8 cellular contexts compared by ENCODE assay signal in genomic region chr1:183023146-183023600, GRCh38. TPM values are rescaled to one million over a fixed set of nuclear protein-coding genes. Genes with fewer than 3 reads are reported as not detected.
DNase-seq lines count a peak whose midpoint lies in the region; ATAC-seq and TF ChIP-seq lines count a peak whose summit lies in the region.

TSS of gene LAMC1 (plus strand) at chr1:183023420. CDS start at chr1:183023717, 297 bp downstream.

- no peaks in the 10 kb centered on the region for H3K27me3 ChIP-seq in gastroesophageal sphincter

- no peaks in the 10 kb centered on the region for H3K9me3 Mint-ChIP-seq in activated naive CD4-positive, alpha-beta T cell treated with anti-CD3 and anti-CD28 coated beads, Interleukin-2, amount 50 U/mL, for 72 hours
- H3K9me3 Mint-ChIP-seq in neural crest cell: no peaks in the 10 kb centered on the region

- WGBS in gastroesophageal sphincter (ENCODE audit: low coverage in 1 of 2), 2 donors: no CpG with 5 or more reads among the region's 65 CpGs

- peak within 1 kb of the TSS; percentile 95 for H3K4me3 Mint-ChIP-seq in neural crest cell

- peaks cover 3 to 45% (median 8%) of the 10 kb centered on the region in 3 donors for H3K4me1 ChIP-seq in gastroesophageal sphincter

- H3K27ac ChIP-seq in gastroesophageal sphincter: peak within 1 kb of the TSS; percentile 99 to 100 (median 100)

- H3K27me3 Mint-ChIP-seq in neural crest cell (ENCODE audit: low read depth): no peaks in the 10 kb centered on the region

- peak; percentile 39 to 56 for TF ChIP-seq POLR2A in gastroesophageal sphincter (IDR thresholded peaks at IDR 0.05)

- TF ChIP-seq EP300 in gastroesophageal sphincter (IDR thresholded peaks at IDR 0.05): no peak

- DNase-seq in COLO668 (lab: John Stamatoyannopoulos, UW; ENCODE audit: unreplicated experiment) (peak; percentile 86), NCI-H510A treated with DMSO at 0.1 percent for 48 hours (lab: John Stamatoyannopoulos, UW) (peak; percentile 44), neural crest cell (ENCODE audit: low read depth, low spot score) (peak; percentile 90)
- no peak for DNase-seq in activated naive CD4-positive, alpha-beta T cell treated with anti-CD3 and anti-CD28 coated beads, Interleukin-2, amount 50 U/mL, for 72 hours (ENCODE audit: low spot score in 2 of 2)
- DNase-seq in activated CD4-positive, CD25-positive, alpha-beta regulatory T cell treated with anti-CD3 and anti-CD28 coated beads, Interleukin-2, amount 50 U/mL, for 72 hours: no peak

- TF ChIP-seq CTCF in gastroesophageal sphincter (IDR thresholded peaks at IDR 0.05) (peak in 1 of 4 experiments; percentile 30), neural crest cell (conservative IDR thresholded peaks at IDR 0.05) (no peak)

- H3K36me3 ChIP-seq in gastroesophageal sphincter: no peaks in the 10 kb centered on the region

- H3K4me1 Mint-ChIP-seq in neural crest cell: peaks cover 52% of the 10 kb centered on the region

- no peaks in the 10 kb centered on the region for H3K9me3 ChIP-seq in gastroesophageal sphincter

- ATAC-seq in GM19043 (IDR thresholded peaks at IDR 0.05; ENCODE audit: low read depth, unreplicated experiment) (peak; percentile 24), HG03139 (IDR thresholded peaks at IDR 0.05; ENCODE audit: unreplicated experiment) (peak; percentile 23), gastroesophageal sphincter (peak; percentile 68)
- peak; percentile 4 to 29 for ATAC-seq in activated naive CD4-positive, alpha-beta T cell treated with anti-CD3 and anti-CD28 coated beads, Interleukin-2, amount 50 U/mL, for 72 hours

- peak within 1 kb of the TSS in 1 of 2 donors; percentile 31 for H3K27ac Mint-ChIP-seq in activated naive CD4-positive, alpha-beta T cell treated with anti-CD3 and anti-CD28 coated beads, Interleukin-2, amount 50 U/mL, for 72 hours
- H3K27ac Mint-ChIP-seq in neural crest cell (ENCODE audit: unreplicated experiment): peak within 1 kb of the TSS; percentile 92

- H3K4me3 ChIP-seq in gastroesophageal sphincter: peak within 1 kb of the TSS; percentile 87 to 88

- peaks cover 0 to 23% of the 10 kb centered on the region in 2 donors for H3K36me3 Mint-ChIP-seq in activated naive CD4-positive, alpha-beta T cell treated with anti-CD3 and anti-CD28 coated beads, Interleukin-2, amount 50 U/mL, for 72 hours
- H3K36me3 Mint-ChIP-seq in neural crest cell (ENCODE audit: low read depth): no peaks in the 10 kb centered on the region

RNA-seq across cellular contexts. Expression of gene LAMC1, which starts in this region (rescaled TPM):
- total RNA-seq in activated naive CD4-positive, alpha-beta T cell treated with anti-CD3 and anti-CD28 coated beads, Interleukin-2, amount 50 U/mL, for 72 hours: not detected
- total RNA-seq in gastroesophageal sphincter (100 to 1,000 TPM; 363 to 528 (median 514) TPM), neural crest cell (82.0 and 85.8 TPM in 2 replicates)

Comparison
In these comparisons a context has a peak if more than half of its experiments do, and no peak if none do; other contexts are left out.
1. RNA of gene LAMC1 (total RNA-seq): 363 to 528 TPM in gastroesophageal sphincter and 82.0 to 85.8 TPM in neural crest cell; not detected in activated naive CD4-positive, alpha-beta T cell treated with anti-CD3 and anti-CD28 coated beads, Interleukin-2, amount 50 U/mL, for 72 hours; every median in the first group is over 10 times any median in the second.
2. Peak in ATAC-seq in activated naive CD4-positive, alpha-beta T cell treated with anti-CD3 and anti-CD28 coated beads, Interleukin-2, amount 50 U/mL, for 72 hours; RNA of the gene not detected or under 1 TPM.
3. DNase-seq: peak in COLO668 (single experiment), NCI-H510A treated with DMSO at 0.1 percent for 48 hours (single experiment) and neural crest cell (single experiment); none in activated naive CD4-positive, alpha-beta T cell treated with anti-CD3 and anti-CD28 coated beads, Interleukin-2, amount 50 U/mL, for 72 hours (0 of 2) and activated CD4-positive, CD25-positive, alpha-beta regulatory T cell treated with anti-CD3 and anti-CD28 coated beads, Interleukin-2, amount 50 U/mL, for 72 hours (single experiment).
4. ATAC-seq: peak in every context shown above with its lines; median percentile 68 in gastroesophageal sphincter; 24 in GM19043; 23 in HG03139; 16 in activated naive CD4-positive, alpha-beta T cell treated with anti-CD3 and anti-CD28 coated beads, Interleukin-2, amount 50 U/mL, for 72 hours.